1 cellular context compared by ENCODE assay signal in the genomic region with DNA sequence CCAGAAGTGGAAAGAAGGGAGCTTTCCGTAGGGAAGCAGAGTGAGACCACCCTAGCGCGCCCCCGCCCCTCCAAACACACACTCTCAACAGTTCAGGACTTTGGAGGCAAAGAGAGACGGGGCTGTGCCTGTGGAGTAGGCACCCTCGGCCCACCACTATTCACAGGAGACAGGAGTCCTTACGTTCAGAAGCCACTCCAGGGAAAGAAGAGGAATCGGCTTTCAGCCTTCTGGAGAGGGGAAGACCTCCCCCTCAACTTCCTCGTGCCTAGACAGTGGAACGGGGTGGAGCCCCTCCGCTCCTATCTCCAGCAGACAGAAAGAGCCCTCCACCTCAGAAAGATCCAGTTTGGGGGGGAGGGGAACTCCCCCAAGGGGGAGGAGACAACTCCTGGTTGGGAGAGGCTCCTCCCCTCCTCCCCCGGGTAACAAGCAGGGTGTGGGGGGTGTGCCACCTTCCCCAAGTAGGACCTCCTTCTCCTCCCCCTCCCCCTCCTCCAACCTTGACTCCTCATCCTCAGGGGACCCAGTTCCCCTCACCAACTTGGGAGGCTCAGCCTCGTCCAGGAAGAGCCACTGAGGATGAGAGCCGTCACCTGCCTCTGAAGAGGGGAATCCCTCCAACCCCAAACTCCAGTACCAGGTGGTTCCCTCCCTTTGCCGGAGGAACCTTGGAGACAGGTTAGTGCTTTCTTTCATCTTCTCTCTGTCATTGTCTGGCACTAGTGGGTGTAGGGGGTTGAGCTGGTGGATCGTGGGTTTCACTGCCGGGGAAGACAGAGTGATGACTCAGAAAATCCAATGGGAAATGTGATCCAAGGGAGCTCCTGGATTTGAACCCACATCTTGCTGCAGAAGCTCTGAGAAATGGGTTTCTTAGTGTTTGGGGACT.
TF ChIP-seq lines count a peak whose summit lies in the region.

No MANE protein-coding gene starts in this region.

TF ChIP-seq in HepG2, 621 proteins besides CTCF, POLR2A, EP300 and RAD21 (continued from another document and continues in another):
- TF ChIP-seq, protein P1, sequence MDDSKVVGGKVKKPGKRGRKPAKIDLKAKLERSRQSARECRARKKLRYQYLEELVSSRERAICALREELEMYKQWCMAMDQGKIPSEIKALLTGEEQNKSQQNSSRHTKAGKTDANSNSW (CRISPR knock-in tag; IDR thresholded peaks at IDR 0.05; ENCODE audit: borderline replicate concordance), result no peak
- TF ChIP-seq ZNF570 (CRISPR knock-in tag; IDR thresholded peaks at IDR 0.05; ENCODE audit: borderline replicate concordance) (no peak), ZNF484 (CRISPR knock-in tag; IDR thresholded peaks at IDR 0.05; ENCODE audit: borderline replicate concordance, low read depth) (no peak), ZNF207 (IDR thresholded peaks at IDR 0.05; ENCODE audit: borderline replicate concordance) (no peak), JUND (CRISPR knock-in tag; IDR thresholded peaks at IDR 0.05) (no peak), SIX1 (CRISPR knock-in tag; IDR thresholded peaks at IDR 0.05; ENCODE audit: borderline replicate concordance) (no peak), BHLHE40 (IDR thresholded peaks at IDR 0.05; ENCODE audit: low read length) (no peak), ZNF333 (CRISPR knock-in tag; IDR thresholded peaks at IDR 0.05; ENCODE audit: borderline replicate concordance) (no peak), AHR (CRISPR knock-in tag; IDR thresholded peaks at IDR 0.05) (no peak), ATM (IDR thresholded peaks at IDR 0.05; ENCODE audit: borderline replicate concordance) (no peak), ARID2 (CRISPR knock-in tag; IDR thresholded peaks at IDR 0.05; ENCODE audit: borderline replicate concordance) (no peak), ARHGAP35 (CRISPR knock-in tag; IDR thresholded peaks at IDR 0.05; ENCODE audit: borderline replicate concordance) (no peak), MBD4 (IDR thresholded peaks at IDR 0.05; ENCODE audit: borderline replicate concordance, low read length) (no peak), SP4 (CRISPR knock-in tag; IDR thresholded peaks at IDR 0.05) (0 out of 2 replicates have a peak, but pooled peaks have one; percentile 10), PRPF4 (IDR thresholded peaks at IDR 0.05; ENCODE audit: low read depth, low read length, poor library complexity, severe bottlenecking) (no peak), ZMYM2 (CRISPR knock-in tag; IDR thresholded peaks at IDR 0.05) (no peak), ZNF275 (CRISPR knock-in tag; IDR thresholded peaks at IDR 0.05; ENCODE audit: borderline replicate concordance) (0 out of 2 replicates have a peak, but pooled peaks have one; percentile 32), ZSCAN31 (CRISPR knock-in tag; IDR thresholded peaks at IDR 0.05; ENCODE audit: low read depth) (no peak), CCDC6 (CRISPR knock-in tag; IDR thresholded peaks at IDR 0.05) (no peak), ZC3H4 (CRISPR knock-in tag; IDR thresholded peaks at IDR 0.05; ENCODE audit: borderline replicate concordance) (no peak), ZSCAN30 (CRISPR knock-in tag; IDR thresholded peaks at IDR 0.05) (no peak), ZNF670 (CRISPR knock-in tag; IDR thresholded peaks at IDR 0.05; ENCODE audit: borderline replicate concordance) (no peak), ZNF34 (CRISPR knock-in tag; IDR thresholded peaks at IDR 0.05; ENCODE audit: borderline replicate concordance) (no peak), ZNF350 (CRISPR knock-in tag; IDR thresholded peaks at IDR 0.05; ENCODE audit: borderline replicate concordance, low read depth) (0 out of 2 replicates have a peak, but pooled peaks have one; percentile 24), TOPORS (CRISPR knock-in tag; IDR thresholded peaks at IDR 0.05) (no peak), BORCS8-MEF2B (CRISPR knock-in tag; IDR thresholded peaks at IDR 0.05) (peak; percentile 35; the same call in 1 of the 2 replicates), CEBPG (CRISPR knock-in tag; IDR thresholded peaks at IDR 0.05) (no peak), ARNT2 (CRISPR knock-in tag; IDR thresholded peaks at IDR 0.05; ENCODE audit: low read depth) (no peak), ZNF557 (CRISPR knock-in tag; IDR thresholded peaks at IDR 0.05) (no peak), YEATS2 (CRISPR knock-in tag; IDR thresholded peaks at IDR 0.05; ENCODE audit: borderline replicate concordance) (no peak), ZBTB1 (CRISPR knock-in tag; IDR thresholded peaks at IDR 0.05; ENCODE audit: borderline replicate concordance) (no peak), ATF7-NPFF (CRISPR knock-in tag; IDR thresholded peaks at IDR 0.05; ENCODE audit: low read depth) (0 out of 2 replicates have a peak, but pooled peaks have one; percentile 13), ZNF430 (CRISPR knock-in tag; IDR thresholded peaks at IDR 0.05) (no peak), TBL1XR1 (IDR thresholded peaks at IDR 0.05; ENCODE audit: borderline replicate concordance, low read length, partially characterized antibody) (no peak), ZNF704 (CRISPR knock-in tag; IDR thresholded peaks at IDR 0.05; ENCODE audit: borderline replicate concordance) (0 out of 2 replicates have a peak, but pooled peaks have one; percentile 2), MEF2D (CRISPR knock-in tag; IDR thresholded peaks at IDR 0.05) (0 out of 2 replicates have a peak, but pooled peaks have one; percentile 12), ERF (CRISPR knock-in tag; IDR thresholded peaks at IDR 0.05) (no peak), ZBTB7B (CRISPR knock-in tag; IDR thresholded peaks at IDR 0.05) (peak; percentile 45; the same call in 1 of the 2 replicates), AFF4 (CRISPR knock-in tag; IDR thresholded peaks at IDR 0.05) (0 out of 2 replicates have a peak, but pooled peaks have one; percentile 34), POLR2G (IDR thresholded peaks at IDR 0.05; ENCODE audit: low read depth, low read length) (peak; percentile 11; the same call in 1 of the 2 replicates)
- TF ChIP-seq, protein P2, sequence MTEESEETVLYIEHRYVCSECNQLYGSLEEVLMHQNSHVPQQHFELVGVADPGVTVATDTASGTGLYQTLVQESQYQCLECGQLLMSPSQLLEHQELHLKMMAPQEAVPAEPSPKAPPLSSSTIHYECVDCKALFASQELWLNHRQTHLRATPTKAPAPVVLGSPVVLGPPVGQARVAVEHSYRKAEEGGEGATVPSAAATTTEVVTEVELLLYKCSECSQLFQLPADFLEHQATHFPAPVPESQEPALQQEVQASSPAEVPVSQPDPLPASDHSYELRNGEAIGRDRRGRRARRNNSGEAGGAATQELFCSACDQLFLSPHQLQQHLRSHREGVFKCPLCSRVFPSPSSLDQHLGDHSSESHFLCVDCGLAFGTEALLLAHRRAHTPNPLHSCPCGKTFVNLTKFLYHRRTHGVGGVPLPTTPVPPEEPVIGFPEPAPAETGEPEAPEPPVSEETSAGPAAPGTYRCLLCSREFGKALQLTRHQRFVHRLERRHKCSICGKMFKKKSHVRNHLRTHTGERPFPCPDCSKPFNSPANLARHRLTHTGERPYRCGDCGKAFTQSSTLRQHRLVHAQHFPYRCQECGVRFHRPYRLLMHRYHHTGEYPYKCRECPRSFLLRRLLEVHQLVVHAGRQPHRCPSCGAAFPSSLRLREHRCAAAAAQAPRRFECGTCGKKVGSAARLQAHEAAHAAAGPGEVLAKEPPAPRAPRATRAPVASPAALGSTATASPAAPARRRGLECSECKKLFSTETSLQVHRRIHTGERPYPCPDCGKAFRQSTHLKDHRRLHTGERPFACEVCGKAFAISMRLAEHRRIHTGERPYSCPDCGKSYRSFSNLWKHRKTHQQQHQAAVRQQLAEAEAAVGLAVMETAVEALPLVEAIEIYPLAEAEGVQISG (CRISPR knock-in tag; IDR thresholded peaks at IDR 0.05), result no peak
- TF ChIP-seq, protein P3, sequence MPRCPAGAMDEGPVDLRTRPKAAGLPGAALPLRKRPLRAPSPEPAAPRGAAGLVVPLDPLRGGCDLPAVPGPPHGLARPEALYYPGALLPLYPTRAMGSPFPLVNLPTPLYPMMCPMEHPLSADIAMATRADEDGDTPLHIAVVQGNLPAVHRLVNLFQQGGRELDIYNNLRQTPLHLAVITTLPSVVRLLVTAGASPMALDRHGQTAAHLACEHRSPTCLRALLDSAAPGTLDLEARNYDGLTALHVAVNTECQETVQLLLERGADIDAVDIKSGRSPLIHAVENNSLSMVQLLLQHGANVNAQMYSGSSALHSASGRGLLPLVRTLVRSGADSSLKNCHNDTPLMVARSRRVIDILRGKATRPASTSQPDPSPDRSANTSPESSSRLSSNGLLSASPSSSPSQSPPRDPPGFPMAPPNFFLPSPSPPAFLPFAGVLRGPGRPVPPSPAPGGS (CRISPR knock-in tag; IDR thresholded peaks at IDR 0.05), result no peak
- TF ChIP-seq, protein P4, sequence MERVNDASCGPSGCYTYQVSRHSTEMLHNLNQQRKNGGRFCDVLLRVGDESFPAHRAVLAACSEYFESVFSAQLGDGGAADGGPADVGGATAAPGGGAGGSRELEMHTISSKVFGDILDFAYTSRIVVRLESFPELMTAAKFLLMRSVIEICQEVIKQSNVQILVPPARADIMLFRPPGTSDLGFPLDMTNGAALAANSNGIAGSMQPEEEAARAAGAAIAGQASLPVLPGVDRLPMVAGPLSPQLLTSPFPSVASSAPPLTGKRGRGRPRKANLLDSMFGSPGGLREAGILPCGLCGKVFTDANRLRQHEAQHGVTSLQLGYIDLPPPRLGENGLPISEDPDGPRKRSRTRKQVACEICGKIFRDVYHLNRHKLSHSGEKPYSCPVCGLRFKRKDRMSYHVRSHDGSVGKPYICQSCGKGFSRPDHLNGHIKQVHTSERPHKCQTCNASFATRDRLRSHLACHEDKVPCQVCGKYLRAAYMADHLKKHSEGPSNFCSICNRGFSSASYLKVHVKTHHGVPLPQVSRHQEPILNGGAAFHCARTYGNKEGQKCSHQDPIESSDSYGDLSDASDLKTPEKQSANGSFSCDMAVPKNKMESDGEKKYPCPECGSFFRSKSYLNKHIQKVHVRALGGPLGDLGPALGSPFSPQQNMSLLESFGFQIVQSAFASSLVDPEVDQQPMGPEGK (CRISPR knock-in tag; IDR thresholded peaks at IDR 0.05), result 0 out of 2 replicates have a peak, but pooled peaks have one; percentile 28
- TF ChIP-seq, protein P5, sequence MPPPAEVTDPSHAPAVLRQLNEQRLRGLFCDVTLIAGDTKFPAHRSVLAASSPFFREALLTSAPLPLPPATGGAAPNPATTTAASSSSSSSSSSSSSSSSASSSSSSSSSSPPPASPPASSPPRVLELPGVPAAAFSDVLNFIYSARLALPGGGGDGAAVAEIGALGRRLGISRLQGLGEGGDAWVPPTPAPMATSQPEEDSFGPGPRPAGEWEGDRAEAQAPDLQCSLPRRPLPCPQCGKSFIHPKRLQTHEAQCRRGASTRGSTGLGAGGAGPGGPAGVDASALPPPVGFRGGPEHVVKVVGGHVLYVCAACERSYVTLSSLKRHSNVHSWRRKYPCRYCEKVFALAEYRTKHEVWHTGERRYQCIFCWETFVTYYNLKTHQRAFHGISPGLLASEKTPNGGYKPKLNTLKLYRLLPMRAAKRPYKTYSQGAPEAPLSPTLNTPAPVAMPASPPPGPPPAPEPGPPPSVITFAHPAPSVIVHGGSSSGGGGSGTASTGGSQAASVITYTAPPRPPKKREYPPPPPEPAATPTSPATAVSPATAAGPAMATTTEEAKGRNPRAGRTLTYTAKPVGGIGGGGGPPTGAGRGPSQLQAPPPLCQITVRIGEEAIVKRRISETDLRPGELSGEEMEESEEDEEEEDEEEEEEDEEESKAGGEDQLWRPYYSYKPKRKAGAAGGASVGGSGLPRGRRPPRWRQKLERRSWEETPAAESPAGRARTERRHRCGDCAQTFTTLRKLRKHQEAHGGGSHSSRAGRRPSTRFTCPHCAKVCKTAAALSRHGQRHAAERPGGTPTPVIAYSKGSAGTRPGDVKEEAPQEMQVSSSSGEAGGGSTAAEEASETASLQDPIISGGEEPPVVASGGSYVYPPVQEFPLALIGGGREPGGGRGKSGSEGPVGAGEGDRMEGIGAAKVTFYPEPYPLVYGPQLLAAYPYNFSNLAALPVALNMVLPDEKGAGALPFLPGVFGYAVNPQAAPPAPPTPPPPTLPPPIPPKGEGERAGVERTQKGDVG (CRISPR knock-in tag; IDR thresholded peaks at IDR 0.05; ENCODE audit: borderline replicate concordance), result no peak
